In genomic region chr10:130933008-130933390, GRCh38 we compare ENCODE assay signal across 19 cellular contexts.
DNase-seq lines count a peak whose midpoint lies in the region; TF ChIP-seq lines count a peak whose summit lies in the region.
"Had no signal": no experiment of that assay in that cellular context is flagged by ENCODE, and none has a peak within 500 bp of the region (broad histone marks: within the 10 kb centered on the region; RNA-seq: fewer than 3 reads in every experiment).

No MANE protein-coding gene starts in this region.

- H3K27me3 ChIP-seq in endodermal cell (ENCODE audit: control insufficient read depth, insufficient read depth, low read length, poor library complexity, severe bottlenecking) (no peaks in the 10 kb centered on the region), trophoblast cell (ENCODE audit: insufficient read depth, low read length) (no peaks in the 10 kb centered on the region)
- H3K27me3 ChIP-seq: BE2C had no signal

- WGBS in endodermal cell (ENCODE audit: insufficient coverage in 1 of 2, insufficient read length in 1 of 2), 2 experiments, result 88 to 89% methylated on average over 4 to 5 of the region's 5 CpGs
- no CpG with 5 or more reads among the region's 5 CpGs for WGBS in trophoblast cell (ENCODE audit: extremely low coverage, insufficient coverage, insufficient read length)

- H3K79me2 ChIP-seq in trophoblast cell (ENCODE audit: control insufficient read depth, insufficient read depth, low read length, poor library complexity), result peaks cover 14% of the 10 kb centered on the region

- H3K27ac Mint-ChIP-seq in endodermal cell, result no peak overlapping the region
- H3K27ac Mint-ChIP-seq: CD4-positive, CD25-positive, alpha-beta regulatory T cell; CD8-positive, alpha-beta memory T cell; HFFc6 had no signal

- H3K9me3 ChIP-seq in endodermal cell (ENCODE audit: control insufficient read depth, low read length) (no peaks in the 10 kb centered on the region), trophoblast cell (ENCODE audit: insufficient read depth, low read depth, low read length) (peaks cover 2% of the 10 kb centered on the region)
- H3K9me3 ChIP-seq: BE2C had no signal

- H3K14ac ChIP-seq in trophoblast cell (ENCODE audit: low read length), result peak overlapping the region; percentile 84

- H3K36me3 ChIP-seq in endodermal cell (ENCODE audit: control insufficient read depth, insufficient read depth, low read length) (no peaks in the 10 kb centered on the region), trophoblast cell (ENCODE audit: control insufficient read depth in 1 of 2, insufficient read depth in 2 of 2, low read length in 2 of 2) (no peaks in the 10 kb centered on the region)
- H3K36me3 ChIP-seq: BE2C had no signal

- no peak overlapping the region for H3K27ac ChIP-seq in endodermal cell (ENCODE audit: low read depth, low read length)
- H3K27ac ChIP-seq in trophoblast cell (ENCODE audit: low read depth, low read length), result peak overlapping the region; percentile 95
- H3K27ac ChIP-seq: GM23248, HL-60 had no signal

- H2AFZ ChIP-seq in trophoblast cell (ENCODE audit: insufficient read depth, low read length, poor library complexity), result peak overlapping the region; percentile 19
- H2AFZ ChIP-seq: GM23248 had no signal

- H3K23ac ChIP-seq in trophoblast cell (ENCODE audit: low read length), result no peak overlapping the region

- H3K4me2 ChIP-seq in trophoblast cell (ENCODE audit: low read length), result no peak overlapping the region

- H4K8ac ChIP-seq in trophoblast cell (ENCODE audit: low read depth, low read length), result peak overlapping the region; percentile 71

- H3K79me1 ChIP-seq in trophoblast cell (ENCODE audit: low read length), result peaks cover 48% of the 10 kb centered on the region

- no peaks in the 10 kb centered on the region for H3K9me3 Mint-ChIP-seq in endodermal cell

- H3K4ac ChIP-seq in trophoblast cell (ENCODE audit: low read depth, low read length), result peak overlapping the region; percentile 53

- DNase-seq in G401 (ENCODE audit: low spot score), result peak; percentile 85
- peak; percentile 78 for DNase-seq in cerebellar cortex (ENCODE audit: low spot score)
- DNase-seq in endodermal cell, result peak; percentile 26
- DNase-seq in trophoblast cell, result no peak
- no peak for DNase-seq in kidney glomerular epithelial cell (lab: John Stamatoyannopoulos, UW)
- DNase-seq in Ammon's horn (ENCODE audit: low spot score), result no peak
- no peak for DNase-seq in NK-92 treated with Interleukin-12 subunit alpha and Interleukin-12 subunit beta, amount 100 ng/mL, for 24 hours (lab: John Stamatoyannopoulos, UW)
- DNase-seq: BE2C; CD4-positive, CD25-positive, alpha-beta regulatory T cell; CD8-positive, alpha-beta memory T cell; COR-L47; DMS 273 treated with DMSO at 0.1 percent for 48 hours; DMS53; DND-41; EL; GM23248; HFFc6; IMR-90 had no signal

- H2AK5ac ChIP-seq in trophoblast cell (ENCODE audit: low read length), result peak overlapping the region; percentile 94

- in situ Hi-C loops in G401 (cut with HindIII; ENCODE audit: low sequenced_read_pairs), result no loop called here

- H3K4me1 ChIP-seq in endodermal cell (ENCODE audit: control insufficient read depth, insufficient read depth, low read length) (no peaks in the 10 kb centered on the region), trophoblast cell (ENCODE audit: control insufficient read depth in 1 of 2, insufficient read depth in 2 of 2, low read length in 2 of 2) (peaks cover 40 to 44% of the 10 kb centered on the region in 2 experiments)
- H3K4me1 ChIP-seq: BE2C had no signal

- H3K36me3 Mint-ChIP-seq in endodermal cell (ENCODE audit: low read depth), result no peaks in the 10 kb centered on the region
- H3K36me3 Mint-ChIP-seq: CD4-positive, CD25-positive, alpha-beta regulatory T cell; CD8-positive, alpha-beta memory T cell had no signal

- H4K91ac ChIP-seq in trophoblast cell (ENCODE audit: low read depth, low read length), result peak overlapping the region; percentile 98

- H3K4me1 Mint-ChIP-seq in endodermal cell, result peaks cover 22% of the 10 kb centered on the region
- H3K4me1 Mint-ChIP-seq: CD4-positive, CD25-positive, alpha-beta regulatory T cell; CD8-positive, alpha-beta memory T cell had no signal

- H3K18ac ChIP-seq in trophoblast cell (ENCODE audit: low read length), result peak overlapping the region; percentile 83

- H2BK5ac ChIP-seq in trophoblast cell (ENCODE audit: low read depth, low read length, poor library complexity), result peak overlapping the region; percentile 92

- TF ChIP-seq CTCF in endodermal cell (conservative IDR thresholded peaks at IDR 0.05), result no peak

- H3K4me3 ChIP-seq in endodermal cell (ENCODE audit: low read length) (no peak overlapping the region), trophoblast cell (ENCODE audit: low read depth, low read length) (no peak overlapping the region)
- H3K4me3 ChIP-seq: GM23248 had no signal

- H3K4me3 Mint-ChIP-seq in endodermal cell, result no peak overlapping the region
- H3K4me3 Mint-ChIP-seq: CD4-positive, CD25-positive, alpha-beta regulatory T cell; CD8-positive, alpha-beta memory T cell; HFFc6 had no signal

- peak overlapping the region; percentile 94 for H2BK12ac ChIP-seq in trophoblast cell (ENCODE audit: low read length)

- peak overlapping the region; percentile 85 for H2BK120ac ChIP-seq in trophoblast cell (ENCODE audit: insufficient read depth, low read length, poor library complexity)

- no peak overlapping the region for H4K12ac ChIP-seq in trophoblast cell (ENCODE audit: low read depth, low read length)

- H3K9ac ChIP-seq in endodermal cell (ENCODE audit: extremely low read depth, low read length, poor library complexity, severe bottlenecking) (no peak overlapping the region), trophoblast cell (ENCODE audit: low read length) (no peak overlapping the region)
- H3K9ac ChIP-seq: GM23248 had no signal

- H3K27me3 Mint-ChIP-seq in endodermal cell (ENCODE audit: insufficient read depth), result peaks cover 2% of the 10 kb centered on the region
- H3K27me3 Mint-ChIP-seq: CD4-positive, CD25-positive, alpha-beta regulatory T cell had no signal

Comparison
In these comparisons a context has a peak if more than half of its experiments do, and no peak if none do; other contexts are left out.
1. DNase-seq: peak in G401 (single experiment), cerebellar cortex (single experiment) and endodermal cell (single experiment); none in trophoblast cell (0 of 2), kidney glomerular epithelial cell (single experiment), Ammon's horn (single experiment) and NK-92 treated with Interleukin-12 subunit alpha and Interleukin-12 subunit beta, amount 100 ng/mL, for 24 hours (single experiment).